In genomic region chr22:30636226-30637077, GRCh38 we compare ENCODE assay signal across 7 cellular contexts. TPM values are rescaled to one million over a fixed set of nuclear protein-coding genes. Genes with fewer than 3 reads are reported as not detected.
DNase-seq lines count a peak whose midpoint lies in the region; ATAC-seq and TF ChIP-seq lines count a peak whose summit lies in the region.

No MANE protein-coding gene starts in this region.

- H3K27me3 ChIP-seq in RWPE2 (ENCODE audit: insufficient read depth, poor library complexity, severe bottlenecking) (no peaks in the 10 kb centered on the region), liver (ENCODE audit: control insufficient read depth in 4 of 4, insufficient read depth in 4 of 4, low read length in 3 of 4) (no peaks in the 10 kb centered on the region), subcutaneous abdominal adipose tissue (ENCODE audit: control insufficient read depth in 5 of 5, insufficient read depth in 4 of 5, low read length in 5 of 5) (no peaks in the 10 kb centered on the region)

- H3K9ac ChIP-seq in liver (ENCODE audit: low read depth in 1 of 2, low read length in 2 of 2) (peak overlapping the region in 1 of 2 donors; percentile 89), subcutaneous abdominal adipose tissue (ENCODE audit: low read length in 5 of 5) (peak overlapping the region; percentile 63 to 89 (median 83))

- no peak for TF ChIP-seq RAD21 in liver (IDR thresholded peaks at IDR 0.05)

- H3K4me1 ChIP-seq in RWPE2 (ENCODE audit: insufficient read depth, poor library complexity, severe bottlenecking) (peaks cover 6% of the 10 kb centered on the region), liver (ENCODE audit: control insufficient read depth in 4 of 4, insufficient read depth in 4 of 4, low read length in 3 of 4) (peaks cover 0 to 25% (median 11%) of the 10 kb centered on the region in 4 donors), subcutaneous abdominal adipose tissue (ENCODE audit: control insufficient read depth in 5 of 5, insufficient read depth in 5 of 5, low read length in 5 of 5) (peaks cover 3 to 32% (median 25%) of the 10 kb centered on the region in 5 donors)

- ATAC-seq in GM19035 (IDR thresholded peaks at IDR 0.05; ENCODE audit: unreplicated experiment) (peak; percentile 8), RWPE2 (ENCODE audit: low read depth) (peak; percentile 13; the same call in 2 of the 3 replicates), HG02798 (IDR thresholded peaks at IDR 0.05; ENCODE audit: poor library complexity, unreplicated experiment) (no peak)

- H3K27ac ChIP-seq in RWPE2 (ENCODE audit: poor library complexity, severe bottlenecking) (peak overlapping the region; percentile 79), liver (ENCODE audit: low read depth in 1 of 2, low read length in 2 of 2) (no peak overlapping the region), subcutaneous abdominal adipose tissue (ENCODE audit: low read depth, low read length) (peak overlapping the region; percentile 75)

- no peaks in the 10 kb centered on the region for H3K9me3 ChIP-seq in RWPE2 (ENCODE audit: severe bottlenecking)
- no peaks in the 10 kb centered on the region for H3K9me3 ChIP-seq in liver (ENCODE audit: control insufficient read depth in 4 of 4, low read length in 3 of 4)
- no peaks in the 10 kb centered on the region for H3K9me3 ChIP-seq in subcutaneous abdominal adipose tissue (ENCODE audit: control insufficient read depth in 5 of 5, low read length in 5 of 5)

- no peak for TF ChIP-seq CTCF in RWPE2 (IDR thresholded peaks at IDR 0.05; ENCODE audit: poor library complexity, severe bottlenecking)
- TF ChIP-seq CTCF in liver (IDR thresholded peaks at IDR 0.05; ENCODE audit: low read depth, low read length, missing input control), result no peak

- 60% methylated on average over 45 of the region's 45 CpGs for WGBS in liver

- DNase-seq in RWPE2 (ENCODE audit: low spot score), result no peak
- peak; percentile 22 for DNase-seq in cerebellar cortex (ENCODE audit: low spot score)
- no peak for DNase-seq in GDM1 (lab: John Stamatoyannopoulos, UW)

- H3K36me3 ChIP-seq in RWPE2 (ENCODE audit: low read depth) (no peaks in the 10 kb centered on the region), liver (ENCODE audit: control insufficient read depth in 4 of 4, insufficient read depth in 3 of 4, low read depth in 1 of 4, low read length in 3 of 4) (no peaks in the 10 kb centered on the region), subcutaneous abdominal adipose tissue (ENCODE audit: control insufficient read depth in 5 of 5, insufficient read depth in 5 of 5, low read length in 5 of 5) (no peaks in the 10 kb centered on the region)

- peak overlapping the region; percentile 44 for H3K4me3 ChIP-seq in RWPE2 (ENCODE audit: severe bottlenecking)
- H3K4me3 ChIP-seq in liver (ENCODE audit: low read depth in 1 of 3, low read length in 3 of 3), result peak overlapping the region; percentile 29 to 54 (median 41)
- peak overlapping the region; percentile 66 to 81 (median 77) for H3K4me3 ChIP-seq in subcutaneous abdominal adipose tissue (ENCODE audit: low read depth in 1 of 5, low read length in 5 of 5)

TF ChIP-seq in liver, 16 proteins besides CTCF, POLR2A, EP300 and RAD21:
- TF ChIP-seq FOXA2 (IDR thresholded peaks at IDR 0.05) (no peak), SP1 (IDR thresholded peaks at IDR 0.05) (no peak), GABPA (IDR thresholded peaks at IDR 0.05 in 1 of 2, conservative IDR thresholded peaks at IDR 0.05 in 1 of 2) (no peak), EGR1 (IDR thresholded peaks at IDR 0.05; ENCODE audit: low read depth in 2 of 2) (no peak), HNF4A (conservative IDR thresholded peaks at IDR 0.05) (no peak), TAF1 (conservative IDR thresholded peaks at IDR 0.05) (no peak), ATF3 (IDR thresholded peaks at IDR 0.05) (no peak), RXRA (IDR thresholded peaks at IDR 0.05) (no peak), NR2F2 (IDR thresholded peaks at IDR 0.05) (no peak)
TF ChIP-seq in liver: peak in this region for 0.

RNA-seq across cellular contexts. Expression of gene SLC35E4, which starts 0.9 kb away (rescaled TPM):
- total RNA-seq in liver, result 1 to 10 TPM in 1 of 2 donors, under 1 TPM in 1; 0.19 to 1.2 TPM
- polyA plus RNA-seq in liver, result under 1 TPM; 0.14 to 0.42 TPM

RNA-seq across cellular contexts. Expression of gene TCN2, which starts 29.5 kb away (rescaled TPM):
- 10 to 100 TPM in 1 of 2 donors, 1 to 10 TPM in 1; 6.7 to 12.4 TPM for total RNA-seq in liver
- 10 to 100 TPM; 13.6 to 14.1 TPM for polyA plus RNA-seq in liver

RNA-seq across cellular contexts. Expression of gene DUSP18, which starts 31.2 kb away (rescaled TPM):
- total RNA-seq in liver, result 1 to 10 TPM; 1.3 to 2.3 TPM
- 1 to 10 TPM; 1.0 to 1.9 TPM for polyA plus RNA-seq in liver

RNA-seq across cellular contexts. Expression of gene PES1, which starts 44.7 kb away (rescaled TPM):
- 10 to 100 TPM; 22.0 to 22.6 TPM for total RNA-seq in liver
- polyA plus RNA-seq in liver, result 10 to 100 TPM; 20.0 to 33.1 TPM

RNA-seq across cellular contexts. Expression of gene OSBP2, which starts 58.2 kb away (rescaled TPM):
- 100 to 1,000 TPM in 1 of 2 donors, 1 to 10 TPM in 1; 1.2 to 192 TPM for total RNA-seq in liver
- polyA plus RNA-seq in liver, result under 1 TPM; 0.43 to 0.54 TPM

Comparison
In these comparisons a context has a peak if more than half of its experiments do, and no peak if none do; other contexts are left out.
1. H3K27ac ChIP-seq: peak in RWPE2 (single experiment) and subcutaneous abdominal adipose tissue (single experiment); none in liver (0 of 2).
2. Peak in every context shown above with its lines, with median percentiles within 50 percentile points of each other: H3K4me3 ChIP-seq.